26 cellular contexts compared by ENCODE assay signal in the genomic region with DNA sequence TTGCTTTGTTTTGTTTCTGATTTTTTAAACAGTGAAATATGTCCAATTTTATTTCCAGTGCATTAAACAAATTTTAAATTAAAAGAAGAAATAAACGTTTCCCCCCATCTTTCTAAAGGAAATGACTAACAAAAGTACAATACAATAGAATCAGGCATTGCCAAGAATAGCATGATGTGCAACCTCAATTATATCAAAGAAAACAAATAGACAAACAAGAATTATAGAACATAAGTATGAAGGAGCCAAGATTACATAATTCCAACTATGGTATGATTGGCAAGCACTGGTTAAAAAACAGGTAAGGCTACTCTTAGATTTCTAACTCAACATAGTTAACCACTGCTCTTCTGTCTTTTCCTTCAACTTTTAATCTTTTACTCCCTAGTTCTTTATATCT. TPM values are rescaled to one million over a fixed set of nuclear protein-coding genes. Genes with fewer than 3 reads are reported as not detected.
"Had no signal": no experiment of that assay in that cellular context is flagged by ENCODE, and none has a peak within 500 bp of the region (broad histone marks: within the 10 kb centered on the region; RNA-seq: fewer than 3 reads in every experiment).

No MANE protein-coding gene starts in this region.

- DNase-seq: activated CD4-positive, alpha-beta T cell treated with anti-CD3 and anti-CD28 coated beads for 36 hours; activated CD4-positive, alpha-beta T cell treated with anti-CD3 and anti-CD28 coated beads, Interleukin-2, amount 50 U/mL, for 48 hours; activated naive CD4-positive, alpha-beta T cell treated with anti-CD3 and anti-CD28 coated beads for 36 hours; activated T-cell treated with anti-CD3 and anti-CD28 coated beads, Interleukin-2, amount 50 U/mL, for 1 hour; effector memory CD8-positive, alpha-beta T cell; heart left ventricle; kidney; midbrain; stimulated activated CD4-positive, alpha-beta T cell treated with anti-CD3 and anti-CD28 coated beads, Interleukin-12 subunit alpha, Interleukin-12 subunit beta, amount 100 ng/mL, for 4 hours; stimulated activated CD4-positive, alpha-beta T cell treated with anti-CD3 and anti-CD28 coated beads, Interleukin-1b, Interleukin-23, amount 100 ng/mL, for 48 hours; stimulated activated CD8-positive, alpha-beta memory T cell treated with anti-CD3 and anti-CD28 coated beads, Interleukin-4, amount 100 ng/mL, for 48 hours; stimulated activated naive CD4-positive, alpha-beta T cell; substantia nigra; transverse colon; uterus had no signal

- H3K36me3 ChIP-seq: ascending aorta, cardiac muscle cell, right atrium auricular region, transverse colon, uterus had no signal

- H3K4me3 ChIP-seq: ascending aorta, cardiac muscle cell, gastroesophageal sphincter, heart left ventricle, lung, right atrium auricular region, transverse colon, uterus had no signal

- ATAC-seq: activated CD4-positive, alpha-beta T cell treated with anti-CD3 and anti-CD28 coated beads for 36 hours; effector memory CD8-positive, alpha-beta T cell; gastroesophageal sphincter; heart left ventricle; left lobe of liver had no signal

- H3K27me3 ChIP-seq: ascending aorta, cardiac muscle cell, gastroesophageal sphincter, heart left ventricle, right atrium auricular region, transverse colon, uterus had no signal

RNA-seq across cellular contexts. Expression of gene TIGIT, which starts 26.4 kb away (rescaled TPM):
- total RNA-seq: ascending aorta, cardiac muscle cell, chondrocyte, epithelial cell of proximal tubule, fibroblast of lung, neural crest cell, progenitor cell of endocrine pancreas had no signal
- polyA plus RNA-seq: cardiac muscle cell, fibroblast of lung had no signal
